1 cellular context compared by ENCODE assay signal in genomic region chr12:53220857-53221202, GRCh38.
A peak's percentile ranks its signal among the peaks of the same experiment; 100 is the strongest.
TF ChIP-seq lines count a peak whose summit lies in the region.

No MANE protein-coding gene starts in this region.

TF ChIP-seq in GM12878, 131 proteins besides CTCF, POLR2A, EP300 and RAD21:
- TF ChIP-seq IRF4 (IDR thresholded peaks at IDR 0.05; ENCODE audit: low read depth, low read length) (no peak), BHLHE40 (IDR thresholded peaks at IDR 0.05; ENCODE audit: borderline replicate concordance in 1 of 2, low read depth in 2 of 2, low read length in 1 of 2) (0 out of 4 replicates have a peak, but pooled peaks of 1 of the 2 experiments have one; percentile 3), ETV6 (conservative IDR thresholded peaks at IDR 0.05 in 1 of 2, IDR thresholded peaks at IDR 0.05 in 1 of 2; ENCODE audit: borderline replicate concordance in 1 of 2, low read depth in 1 of 2) (0 out of 4 replicates have a peak, but pooled peaks of 1 of the 2 experiments have one; percentile 0), ZNF687 (IDR thresholded peaks at IDR 0.05) (no peak), PAX8 (IDR thresholded peaks at IDR 0.05) (no peak), IKZF2 (IDR thresholded peaks at IDR 0.05) (peak in 1 of 2 experiments; percentile 8; a peak in 1 of 4 replicates), IKZF1 (conservative IDR thresholded peaks at IDR 0.05) (peak; percentile 60; the same call in 1 of the 2 replicates), RELA (IDR thresholded peaks at IDR 0.05; ENCODE audit: borderline replicate concordance, partially characterized antibody) (no peak), ZSCAN29 (IDR thresholded peaks at IDR 0.05) (no peak), POLR2AphosphoS2 (IDR thresholded peaks at IDR 0.05; ENCODE audit: low read depth, low read length) (peak; percentile 25; the same call in 1 of the 2 replicates), PML (IDR thresholded peaks at IDR 0.05; ENCODE audit: low read length) (no peak), GATAD2B (conservative IDR thresholded peaks at IDR 0.05; ENCODE audit: low read depth) (no peak), ZBTB33 (IDR thresholded peaks at IDR 0.05) (no peak), NR2F1 (conservative IDR thresholded peaks at IDR 0.05) (peak; percentile 32; the same call in 1 of the 2 replicates), HCFC1 (IDR thresholded peaks at IDR 0.05; ENCODE audit: low read length) (no peak), NBN (IDR thresholded peaks at IDR 0.05) (0 out of 2 replicates have a peak, but pooled peaks have one; percentile 19), EGR1 (IDR thresholded peaks at IDR 0.05; ENCODE audit: borderline replicate concordance in 1 of 2, low read depth in 2 of 2, low read length in 2 of 2) (peak in 1 of 2 experiments; percentile 53; a peak in 1 of 3 replicates)
